In genomic region chr6:42199106-42199981, GRCh38 we compare ENCODE assay signal across 13 cellular contexts. TPM values are rescaled to one million over a fixed set of nuclear protein-coding genes. Genes with fewer than 3 reads are reported as not detected.
DNase-seq lines count a peak whose midpoint lies in the region; ATAC-seq, FAIRE-seq and TF ChIP-seq lines count a peak whose summit lies in the region.
"Had no signal": no experiment of that assay in that cellular context is flagged by ENCODE, and none has a peak within 500 bp of the region (broad histone marks: within the 10 kb centered on the region; RNA-seq: fewer than 3 reads in every experiment).

No MANE protein-coding gene starts in this region.

- H3K4me3 Mint-ChIP-seq in astrocyte (ENCODE audit: unreplicated experiment) = peak overlapping the region; percentile 29

- TF ChIP-seq CTCF in astrocyte (IDR thresholded peaks at IDR 0.05; ENCODE audit: insufficient read depth, low read depth, low read length) = no peak

- FAIRE-seq in astrocyte (lab: Jason Lieb, UNC) = no peak

- H3K27ac ChIP-seq in astrocyte (ENCODE audit: low read depth, low read length) = peak overlapping the region; percentile 55
- no peak overlapping the region for H3K27ac ChIP-seq in SJCRH30

- H3K4me2 ChIP-seq in astrocyte (ENCODE audit: low read length) = peak overlapping the region; percentile 50

- H3K27me3 ChIP-seq in astrocyte (ENCODE audit: insufficient read depth, low read length) = no peaks in the 10 kb centered on the region
- no peaks in the 10 kb centered on the region for H3K27me3 ChIP-seq in SJCRH30

- H3K36me3 ChIP-seq in astrocyte (ENCODE audit: insufficient read depth, low read length) (peaks cover 3% of the 10 kb centered on the region), SJCRH30 (no peaks in the 10 kb centered on the region)

- H3K27ac Mint-ChIP-seq in astrocyte (ENCODE audit: unreplicated experiment) = peak overlapping the region; percentile 42

- H3K36me3 Mint-ChIP-seq in astrocyte (ENCODE audit: low read depth, unreplicated experiment) = peaks cover 2% of the 10 kb centered on the region

- DNase-seq in EH (ENCODE audit: low read depth) (peak; percentile 83), LHCN-M2 (ENCODE audit: low read depth) (peak; percentile 64), astrocyte (ENCODE audit: low read depth) (peak; percentile 74), kidney glomerular epithelial cell (lab: John Stamatoyannopoulos, UW) (peak; percentile 80), SJCRH30 (no peak), Ammon's horn (ENCODE audit: low spot score) (no peak), foreskin melanocyte (no peak)
- DNase-seq: caudate nucleus, DMS79 treated with DMSO at 0.1 percent for 48 hours had no signal

- H3K4me1 ChIP-seq in astrocyte (ENCODE audit: insufficient read depth, low read length) (peaks cover 27% of the 10 kb centered on the region), SJCRH30 (no peaks in the 10 kb centered on the region; the same call in 1 of the 2 replicates)

- peaks cover 2% of the 10 kb centered on the region for H3K9me3 Mint-ChIP-seq in astrocyte (ENCODE audit: unreplicated experiment)

- H3K4me1 Mint-ChIP-seq in astrocyte (ENCODE audit: low read depth, unreplicated experiment) = peaks cover 17% of the 10 kb centered on the region

- ATAC-seq in GM18505 (IDR thresholded peaks at IDR 0.05; ENCODE audit: unreplicated experiment) = no peak

- H3K4me3 ChIP-seq in astrocyte (ENCODE audit: insufficient read depth, low read depth, low read length) = no peak overlapping the region
- no peak overlapping the region for H3K4me3 ChIP-seq in SJCRH30

- no peaks in the 10 kb centered on the region for H3K9me3 ChIP-seq in astrocyte (ENCODE audit: insufficient read depth, low read depth, low read length)
- H3K9me3 ChIP-seq in SJCRH30 (replicated peaks) = no peaks in the 10 kb centered on the region

- no peaks in the 10 kb centered on the region for H4K20me1 ChIP-seq in astrocyte (ENCODE audit: insufficient read depth, low read length)

- no peaks in the 10 kb centered on the region for H3K27me3 Mint-ChIP-seq in astrocyte (ENCODE audit: low read depth, unreplicated experiment)

- no peak overlapping the region for H2AFZ ChIP-seq in astrocyte (ENCODE audit: low read depth, low read length)

- no peak overlapping the region for H3K9ac ChIP-seq in astrocyte (ENCODE audit: low read length)

- no peak for TF ChIP-seq POLR2A in GM18505 (IDR thresholded peaks at IDR 0.05; ENCODE audit: borderline replicate concordance, extremely low read depth, insufficient read depth, insufficient read length)

- H3K79me2 ChIP-seq in astrocyte (ENCODE audit: insufficient read depth, low read length) = no peaks in the 10 kb centered on the region

RNA-seq across cellular contexts. Expression of gene GUCA1B, which starts 4.6 kb away (rescaled TPM):
- total RNA-seq in LHCN-M2 (2014; rRNA removed) (0.17 TPM in 1 of 2 replicates, not detected in the other), astrocyte (2.0 and 2.3 TPM in 2 replicates)
- polyA plus RNA-seq in LHCN-M2 (2012) = 0.13 TPM
- 0.14 and 0.25 TPM in 2 replicates for total RNA-seq in SJCRH30 (2014; rRNA removed; shearing (Covaris generic))

RNA-seq across cellular contexts. Expression of gene MRPS10, which starts 18.3 kb away (rescaled TPM):
- total RNA-seq in LHCN-M2 (2014; rRNA removed) (53.0 and 58.1 TPM in 2 replicates), astrocyte (32.1 and 32.5 TPM in 2 replicates)
- 28.9 TPM for polyA plus RNA-seq in LHCN-M2 (2012)
- total RNA-seq in SJCRH30 (2014; rRNA removed; shearing (Covaris generic)) = 57.2 and 59.5 TPM in 2 replicates

RNA-seq across cellular contexts. Expression of gene GUCA1A, which starts 26.2 kb away (rescaled TPM):
- not detected in 2 replicates for total RNA-seq in LHCN-M2 (2014; rRNA removed)
- not detected for polyA plus RNA-seq in LHCN-M2 (2012)
- total RNA-seq in astrocyte = 0.45 and 0.79 TPM in 2 replicates
- not detected in 2 replicates for total RNA-seq in SJCRH30 (2014; rRNA removed; shearing (Covaris generic))
- total RNA-seq: mesenteric fat pad, OCI-LY7, skeletal muscle tissue had no signal

RNA-seq across cellular contexts. Expression of gene C6orf132, which starts 56.9 kb away (rescaled TPM):
- total RNA-seq in LHCN-M2 (2014; rRNA removed) (0.45 and 0.75 TPM in 2 replicates), astrocyte (3.3 and 5.3 TPM in 2 replicates)
- polyA plus RNA-seq in LHCN-M2 (2012) = 4.6 TPM
- not detected in 2 replicates for total RNA-seq in SJCRH30 (2014; rRNA removed; shearing (Covaris generic))

Comparison
In these comparisons a context has a peak if more than half of its experiments do, and no peak if none do; other contexts are left out.
1. DNase-seq: peak in EH (single experiment), LHCN-M2 (single experiment), astrocyte (single experiment) and kidney glomerular epithelial cell (single experiment); none in SJCRH30 (0 of 2), Ammon's horn (single experiment) and foreskin melanocyte (single experiment).